Comparison of ENCODE assay signal across 9 cellular contexts in genomic region chr1:31577515-31578191, GRCh38. TPM values are rescaled to one million over a fixed set of nuclear protein-coding genes. Genes with fewer than 3 reads are reported as not detected.
DNase-seq lines count a peak whose midpoint lies in the region; ATAC-seq and TF ChIP-seq lines count a peak whose summit lies in the region.
"Had no signal": no experiment of that assay in that cellular context is flagged by ENCODE, and none has a peak within 500 bp of the region (broad histone marks: within the 10 kb centered on the region; RNA-seq: fewer than 3 reads in every experiment).

No MANE protein-coding gene starts in this region.

- WGBS in ovary, 3 donors = 38 to 43% (median 43%) methylated on average over 6 of the region's 6 CpGs

- no peaks in the 10 kb centered on the region for H3K9me3 ChIP-seq in ovary

- H3K4me3 ChIP-seq in AG04449 (ENCODE audit: low read depth, low read length) = peak overlapping the region; percentile 15
- H3K4me3 ChIP-seq in fibroblast of the aortic adventitia (ENCODE audit: low read depth, low read length) = no peak overlapping the region
- H3K4me3 ChIP-seq in ovary = peak overlapping the region; percentile 52

- DNase-seq in AG04449 (ENCODE audit: low read depth, low spot score) (no peak), RWPE1 (ENCODE audit: low spot score) (peak; percentile 69), fibroblast of the aortic adventitia (ENCODE audit: low read depth) (peak; percentile 82), ovary (no peak), SK-N-DZ (ENCODE audit: low spot score) (no peak)
- DNase-seq: amniotic stem cell had no signal

- no peaks in the 10 kb centered on the region for H3K27me3 ChIP-seq in ovary

- TF ChIP-seq EP300 in ovary (IDR thresholded peaks at IDR 0.05) = no peak

- TF ChIP-seq POLR2A in ovary (IDR thresholded peaks at IDR 0.05) = no peak

- CTCF ChIA-PET in AG04449 (lab: Yijun Ruan, JAX) = interaction anchor here (1.1 to 7.2 kb wide), 5 partner anchors 13 to 55 kb away, joined by 3 to 34 read pairs (median 4); no protein-coding TSS in a partner anchor
- CTCF ChIA-PET in RWPE1 (lab: Yijun Ruan, JAX) = interaction anchor here (0.7 to 1.0 kb wide), 3 partner anchors 10 to 92 kb away, joined by 3 read pairs; no protein-coding TSS in a partner anchor

- H3K4me1 ChIP-seq in ovary (ENCODE audit: insufficient read depth) = peaks cover 28% of the 10 kb centered on the region

- POLR2A ChIA-PET in AG04449 (lab: Yijun Ruan, JAX) (no interaction called here), RWPE1 (lab: Yijun Ruan, JAX; ENCODE audit: low non-redundant PET) (no interaction called here)

- TF ChIP-seq CTCF in AG04449 (IDR thresholded peaks at IDR 0.05; ENCODE audit: insufficient read depth, low read length, missing control alignments) (no peak), RWPE1 (conservative IDR thresholded peaks at IDR 0.05; ENCODE audit: low read depth) (no peak), fibroblast of the aortic adventitia (IDR thresholded peaks at IDR 0.05; ENCODE audit: insufficient read depth, low read length) (no peak), ovary (IDR thresholded peaks at IDR 0.05) (no peak)

- H3K36me3 ChIP-seq in ovary = no peaks in the 10 kb centered on the region

- H3K27ac ChIP-seq in RWPE1 = peak overlapping the region; percentile 92
- H3K27ac ChIP-seq in ovary = peak overlapping the region; percentile 35 to 76

- ATAC-seq in GM19035 (IDR thresholded peaks at IDR 0.05; ENCODE audit: unreplicated experiment) (no peak), HG02798 (IDR thresholded peaks at IDR 0.05; ENCODE audit: poor library complexity, unreplicated experiment) (no peak), HG03460 (IDR thresholded peaks at IDR 0.05; ENCODE audit: unreplicated experiment) (no peak)

- intact Hi-C loops in ovary (cut with DNase I) = no loop called here

RNA-seq across cellular contexts. Expression of gene TINAGL1, which starts 1.3 kb away (rescaled TPM):
- total RNA-seq in fibroblast of the aortic adventitia (ENCODE audit: low replicate concordance) (1.2 and 99.8 TPM in 2 replicates), ovary (10 to 100 TPM; 27.1 to 57.3 (median 31.4) TPM)
- polyA plus RNA-seq in ovary = 10 to 100 TPM; 30.0 to 55.0 TPM
- not detected in 2 replicates for polyA plus RNA-seq in SK-N-DZ (2014; cell fraction: cytosol; rRNA removed)
- not detected in 2 replicates for polyA plus RNA-seq in SK-N-DZ (2014; cell fraction: nucleus; rRNA removed)

RNA-seq across cellular contexts. Expression of gene HCRTR1, which starts 39.8 kb away (rescaled TPM):
- 0.18 TPM in 1 of 2 replicates, not detected in the other for total RNA-seq in fibroblast of the aortic adventitia (ENCODE audit: low replicate concordance)
- total RNA-seq in ovary = not detected
- not detected for polyA plus RNA-seq in ovary
- not detected in 2 replicates for polyA plus RNA-seq in SK-N-DZ (2014; cell fraction: cytosol; rRNA removed)
- polyA plus RNA-seq in SK-N-DZ (2014; cell fraction: nucleus; rRNA removed) = 0.31 TPM in 1 of 2 replicates, not detected in the other

Comparison
In these comparisons a context has a peak if more than half of its experiments do, and no peak if none do; other contexts are left out.
1. DNase-seq: peak in RWPE1 (single experiment) and fibroblast of the aortic adventitia (single experiment); none in AG04449 (single experiment), ovary (0 of 5) and SK-N-DZ (single experiment).